Comparison of ENCODE assay signal across 1 cellular context in the genomic region with DNA sequence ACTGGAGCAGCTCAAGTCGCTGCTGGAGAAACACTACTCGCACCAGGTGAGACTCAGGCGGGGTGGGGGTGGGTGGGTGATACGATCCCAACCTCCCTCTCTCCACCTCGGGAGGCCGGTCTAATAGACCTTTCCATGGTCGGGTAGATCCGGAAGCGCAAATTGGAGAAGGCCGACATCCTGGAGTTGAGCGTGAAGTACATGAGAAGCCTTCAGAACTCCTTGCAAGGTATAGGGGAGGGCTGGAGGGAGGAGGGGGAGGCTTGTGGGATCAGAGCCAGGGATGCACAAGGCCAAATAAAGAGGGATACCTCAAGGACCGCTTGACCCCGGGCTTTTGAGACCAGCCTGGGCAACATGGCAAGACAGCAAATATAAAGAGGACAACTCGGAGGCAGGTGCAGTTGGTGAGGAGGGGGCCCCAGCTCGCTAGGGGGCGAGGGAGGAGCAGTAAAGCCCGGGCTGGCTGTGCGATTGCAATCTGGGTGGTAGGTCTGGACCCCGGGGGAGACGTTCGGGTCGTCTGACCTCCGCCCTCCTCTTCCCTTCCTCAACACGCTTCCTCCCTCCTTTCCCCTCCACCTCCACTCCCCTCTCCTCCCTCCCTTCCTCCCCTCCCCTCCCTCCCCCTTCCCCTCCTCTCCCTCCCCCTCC.
TF ChIP-seq lines count a peak whose summit lies in the region.

No MANE protein-coding gene starts in this region.

TF ChIP-seq in A549, 52 proteins besides CTCF, POLR2A, EP300 and RAD21:
- TF ChIP-seq EHF (CRISPR knock-in tag; IDR thresholded peaks at IDR 0.05) (no peak), TFCP2L1 (CRISPR knock-in tag; IDR thresholded peaks at IDR 0.05) (no peak), HDAC2 (IDR thresholded peaks at IDR 0.05) (no peak), KDM1A (IDR thresholded peaks at IDR 0.05; ENCODE audit: low read depth) (no peak), HMGXB4 (CRISPR knock-in tag; IDR thresholded peaks at IDR 0.05; ENCODE audit: borderline replicate concordance) (no peak), RCOR1 (IDR thresholded peaks at IDR 0.05; ENCODE audit: low read depth, low read length) (no peak), POLR2AphosphoS2 (conservative IDR thresholded peaks at IDR 0.05; ENCODE audit: low read length) (no peak)
- TF ChIP-seq, protein P1, sequence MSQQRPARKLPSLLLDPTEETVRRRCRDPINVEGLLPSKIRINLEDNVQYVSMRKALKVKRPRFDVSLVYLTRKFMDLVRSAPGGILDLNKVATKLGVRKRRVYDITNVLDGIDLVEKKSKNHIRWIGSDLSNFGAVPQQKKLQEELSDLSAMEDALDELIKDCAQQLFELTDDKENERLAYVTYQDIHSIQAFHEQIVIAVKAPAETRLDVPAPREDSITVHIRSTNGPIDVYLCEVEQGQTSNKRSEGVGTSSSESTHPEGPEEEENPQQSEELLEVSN (IDR thresholded peaks at IDR 0.05; ENCODE audit: borderline replicate concordance, low read depth): no peak
